In genomic region chr10:23368816-23369640, GRCh38 we compare ENCODE assay signal across 8 cellular contexts. TPM values are rescaled to one million over a fixed set of nuclear protein-coding genes. Genes with fewer than 3 reads are reported as not detected.
A peak's percentile ranks its signal among the peaks of the same experiment; 100 is the strongest.
DNase-seq lines count a peak whose midpoint lies in the region; ATAC-seq and TF ChIP-seq lines count a peak whose summit lies in the region.

No MANE protein-coding gene starts in this region.

- intact Hi-C loops in mammary epithelial cell (cut with micrococcal nuclease): no loop called here
- intact Hi-C loops in MCF 10A (cut with micrococcal nuclease): no loop called here
- intact Hi-C loops in OCI-LY7 (cut with micrococcal nuclease; ENCODE audit: unreplicated experiment): loop anchor here (2.0 to 10.0 kb wide), 2 partner anchors 70 to 984 kb away; partner anchors contain the start of gene OTUD1

- CTCF ChIA-PET in mammary epithelial cell (lab: Charles Lee; ENCODE audit: low non-redundant PET) (no interaction called here), MCF 10A (lab: Yijun Ruan, JAX) (no interaction called here), OCI-LY7 (lab: Charles Lee; ENCODE audit: unreplicated experiment) (no interaction called here)

- no peak overlapping the region for H3K4me3 Mint-ChIP-seq in MCF 10A (ENCODE audit: unreplicated experiment)

- H3K4me2 ChIP-seq in mammary epithelial cell (ENCODE audit: insufficient read depth, low read depth, low read length) (no peak overlapping the region), OCI-LY7 (ENCODE audit: low read length) (peak overlapping the region; percentile 64), hepatocyte (no peak overlapping the region)

- no peak overlapping the region for H3K4me3 ChIP-seq in mammary epithelial cell (replicated peaks in 1 of 3; ENCODE audit: insufficient read depth in 1 of 3, low read depth in 2 of 3, low read length in 3 of 3)
- peak overlapping the region; percentile 54 for H3K4me3 ChIP-seq in OCI-LY7 (ENCODE audit: low read depth, low read length, poor library complexity, severe bottlenecking)
- no peak overlapping the region for H3K4me3 ChIP-seq in hepatocyte

- TF ChIP-seq CTCF in mammary epithelial cell (conservative IDR thresholded peaks at IDR 0.05 in 1 of 2, IDR thresholded peaks at IDR 0.05 in 1 of 2; ENCODE audit: extremely low read depth in 1 of 2, insufficient read depth in 1 of 2, low read depth in 1 of 2, low read length in 2 of 2): no peak
- no peak for TF ChIP-seq CTCF in MCF 10A (IDR thresholded peaks at IDR 0.05; ENCODE audit: unreplicated experiment)
- no peak for TF ChIP-seq CTCF in OCI-LY7 (conservative IDR thresholded peaks at IDR 0.05; ENCODE audit: low read length)
- no peak for TF ChIP-seq CTCF in hepatocyte (IDR thresholded peaks at IDR 0.05; ENCODE audit: poor library complexity)

- H3K4me1 Mint-ChIP-seq in MCF 10A (ENCODE audit: insufficient read depth, unreplicated experiment): peaks cover 34% of the 10 kb centered on the region

- DNase-seq in mammary epithelial cell (no peak), MCF 10A (ENCODE audit: unreplicated experiment) (no peak), OCI-LY7 (ENCODE audit: low spot score) (peak; percentile 87), NCI-H1048 (lab: John Stamatoyannopoulos, UW) (no peak), hepatocyte (ENCODE audit: low spot score) (no peak), DMS153 treated with DMSO at 0.1 percent for 48 hours (lab: John Stamatoyannopoulos, UW; ENCODE audit: unreplicated experiment) (no peak)
- no peak for DNase-seq in stimulated activated naive CD8-positive, alpha-beta T cell treated with anti-CD3 and anti-CD28 coated beads, Interleukin-15, Interleukin-2, amounts not matched to agents 100 U/mL and 50 U/mL, for 24 hours

- in situ Hi-C loops in mammary epithelial cell (cut with MboI; ENCODE audit: low sequenced_read_pairs in 2 of 2): no loop called here

- POLR2A ChIA-PET in MCF 10A (lab: Yijun Ruan, JAX) (interaction anchor here (1.6 kb wide), 1 partner anchor 9 kb away, joined by 5 read pairs; no protein-coding TSS in a partner anchor), OCI-LY7 (lab: Charles Lee) (interaction anchor here (1.3 to 2.1 kb wide), 5 partner anchors 9 to 82 kb away, joined by 4 to 6 read pairs (median 5); no protein-coding TSS in a partner anchor)

- H3K9me3 ChIP-seq in mammary epithelial cell (replicated peaks; ENCODE audit: insufficient read depth, low read length) (no peaks in the 10 kb centered on the region), OCI-LY7 (ENCODE audit: low read length) (no peaks in the 10 kb centered on the region), hepatocyte (ENCODE audit: low read depth) (no peaks in the 10 kb centered on the region)

- H3K36me3 ChIP-seq in mammary epithelial cell (ENCODE audit: insufficient read depth, low read length): no peaks in the 10 kb centered on the region
- no peaks in the 10 kb centered on the region for H3K36me3 ChIP-seq in OCI-LY7 (ENCODE audit: insufficient read depth, low read length)
- no peaks in the 10 kb centered on the region for H3K36me3 ChIP-seq in hepatocyte (replicated peaks; ENCODE audit: insufficient read depth, low read depth)

- no peaks in the 10 kb centered on the region for H3K27me3 Mint-ChIP-seq in MCF 10A (ENCODE audit: insufficient read depth, unreplicated experiment)

- H3K79me2 ChIP-seq in mammary epithelial cell (ENCODE audit: insufficient read depth, low read length) (no peaks in the 10 kb centered on the region), OCI-LY7 (ENCODE audit: insufficient read depth, low read depth, low read length) (no peaks in the 10 kb centered on the region), hepatocyte (no peaks in the 10 kb centered on the region)

- H3K9me2 ChIP-seq in OCI-LY7 (ENCODE audit: insufficient read depth, low read length) (no peaks in the 10 kb centered on the region), hepatocyte (replicated peaks; ENCODE audit: insufficient read depth) (no peaks in the 10 kb centered on the region)

- H3K9me3 Mint-ChIP-seq in MCF 10A (ENCODE audit: unreplicated experiment): peaks cover 13% of the 10 kb centered on the region

- H3K27ac ChIP-seq in mammary epithelial cell (ENCODE audit: insufficient read depth, low read depth, low read length) (no peak overlapping the region), OCI-LY7 (ENCODE audit: low read depth, low read length, poor library complexity, severe bottlenecking) (peak overlapping the region; percentile 80), hepatocyte (no peak overlapping the region)

- H3K27me3 ChIP-seq in mammary epithelial cell (ENCODE audit: insufficient read depth, low read length): no peaks in the 10 kb centered on the region
- H3K27me3 ChIP-seq in hepatocyte: no peaks in the 10 kb centered on the region

- dilution Hi-C loops in mammary epithelial cell (cut with HindIII; ENCODE audit: low sequenced_read_pairs): no loop called here

- H4K20me1 ChIP-seq in mammary epithelial cell (ENCODE audit: insufficient read depth, low read length) (no peaks in the 10 kb centered on the region), OCI-LY7 (ENCODE audit: insufficient read depth, low read length) (no peaks in the 10 kb centered on the region), hepatocyte (ENCODE audit: insufficient read depth, poor library complexity, severe bottlenecking) (no peaks in the 10 kb centered on the region)

- no peak overlapping the region for H3K9ac ChIP-seq in mammary epithelial cell (ENCODE audit: insufficient read depth, low read length)

- 73% methylated on average over 7 of the region's 7 CpGs for WGBS in mammary epithelial cell (ENCODE audit: low coverage, missing lambda C conversion rate)
- 77% methylated on average over 7 of the region's 7 CpGs for WGBS in hepatocyte (ENCODE audit: low lambda C conversion rate, missing lambda C conversion rate)

- no peak overlapping the region for H3K27ac Mint-ChIP-seq in MCF 10A (ENCODE audit: low read depth, unreplicated experiment)

- H3K4me1 ChIP-seq in mammary epithelial cell (ENCODE audit: insufficient read depth, low read length) (peaks cover 55% of the 10 kb centered on the region), OCI-LY7 (ENCODE audit: insufficient read depth, low read length, poor library complexity, severe bottlenecking) (peaks cover 38% of the 10 kb centered on the region), hepatocyte (ENCODE audit: insufficient read depth) (no peaks in the 10 kb centered on the region)

- H3K36me3 Mint-ChIP-seq in MCF 10A (ENCODE audit: insufficient read depth, unreplicated experiment): no peaks in the 10 kb centered on the region

- peak; percentile 75 for ATAC-seq in HG02885 (IDR thresholded peaks at IDR 0.05; ENCODE audit: poor library complexity, unreplicated experiment)
- peak; percentile 42 for ATAC-seq in stimulated activated naive CD8-positive, alpha-beta T cell treated with anti-CD3 and anti-CD28 coated beads, Interleukin-15, Interleukin-2, amounts not matched to agents 100 U/mL and 50 U/mL, for 24 hours

- BruUV-seq in mammary epithelial cell (replicated peaks; lab: Mats Ljungman, UMichigan) (no TSS peak), MCF 10A (replicated peaks; lab: Mats Ljungman, UMichigan) (no TSS peak), OCI-LY7 (replicated peaks; lab: Mats Ljungman, UMichigan) (no TSS peak)

- H2AFZ ChIP-seq in mammary epithelial cell (ENCODE audit: low read depth, low read length): peak overlapping the region; percentile 58
- peak overlapping the region; percentile 84; the same call in 1 of the 2 replicates for H2AFZ ChIP-seq in OCI-LY7 (ENCODE audit: low read length)
- H2AFZ ChIP-seq in hepatocyte: no peak overlapping the region

RNA-seq across cellular contexts. Expression of gene C10orf67, which starts 24.4 kb away (rescaled TPM):
- total RNA-seq in mammary epithelial cell (1 to 10 TPM in 1 of 2 donors, under 1 TPM in 1; 0.35 to 1.8 TPM), MCF 10A (2022) (0.15 and 0.21 TPM in 2 replicates), OCI-LY7 (2022) (not detected in 2 replicates), hepatocyte (0.10 TPM in 1 of 2 replicates, not detected in the other)
- polyA plus RNA-seq in mammary epithelial cell (0.26 TPM), hepatocyte (not detected in 2 replicates)
- 4.7 TPM for polyA minus RNA-seq in mammary epithelial cell
- not detected in 2 replicates for total RNA-seq in OCI-LY7 (2014; rRNA removed; shearing (Covaris generic))
